13 cellular contexts compared by ENCODE assay signal in genomic region chr11:10592331-10592730, GRCh38. TPM values are rescaled to one million over a fixed set of nuclear protein-coding genes. Genes with fewer than 3 reads are reported as not detected.
DNase-seq lines count a peak whose midpoint lies in the region; ATAC-seq and TF ChIP-seq lines count a peak whose summit lies in the region.
"Had no signal": no experiment of that assay in that cellular context is flagged by ENCODE, and none has a peak within 500 bp of the region (broad histone marks: within the 10 kb centered on the region; RNA-seq: fewer than 3 reads in every experiment).

No MANE protein-coding gene starts in this region.

- H3K9me3 Mint-ChIP-seq in endodermal cell: peaks cover 10% of the 10 kb centered on the region

- ATAC-seq in foreskin keratinocyte: peak; percentile 75
- no peak for ATAC-seq in HG02938 (IDR thresholded peaks at IDR 0.05; ENCODE audit: unreplicated experiment)
- ATAC-seq in GM18505 (IDR thresholded peaks at IDR 0.05; ENCODE audit: unreplicated experiment): no peak
- ATAC-seq: stimulated activated naive CD8-positive, alpha-beta T cell treated with anti-CD3 and anti-CD28 coated beads, Interleukin-15, Interleukin-2, amounts not matched to agents 100 U/mL and 50 U/mL, for 24 hours had no signal

- no peaks in the 10 kb centered on the region for H3K27me3 ChIP-seq in foreskin keratinocyte
- no peaks in the 10 kb centered on the region for H3K27me3 ChIP-seq in stomach
- H3K27me3 ChIP-seq in endodermal cell (ENCODE audit: control insufficient read depth, insufficient read depth, low read length, poor library complexity, severe bottlenecking): no peaks in the 10 kb centered on the region

- H3K4me3 Mint-ChIP-seq in endodermal cell: no peak overlapping the region

- H3K4me1 Mint-ChIP-seq in endodermal cell: peaks cover 43% of the 10 kb centered on the region

- H3K36me3 ChIP-seq in stomach: peaks cover 0 to 30% (median 12%) of the 10 kb centered on the region in 4 donors
- no peaks in the 10 kb centered on the region for H3K36me3 ChIP-seq in endodermal cell (ENCODE audit: control insufficient read depth, insufficient read depth, low read length)

- no peak overlapping the region for H3K4me3 ChIP-seq in stomach
- H3K4me3 ChIP-seq in endodermal cell (ENCODE audit: low read length): no peak overlapping the region

- H3K9ac ChIP-seq in endodermal cell (ENCODE audit: extremely low read depth, low read length, poor library complexity, severe bottlenecking): no peak overlapping the region

- peaks cover 3% of the 10 kb centered on the region for H3K36me3 Mint-ChIP-seq in endodermal cell (ENCODE audit: low read depth)

- WGBS in stomach, 5 donors: 28 to 45% (median 41%) methylated on average over 2 of the region's 2 CpGs
- 67 to 83% methylated on average over 1 of the region's 2 CpGs for WGBS in endodermal cell (ENCODE audit: insufficient coverage in 1 of 2, insufficient read length in 1 of 2), 2 experiments

- DNase-seq in HPDE6-E6E7 (ENCODE audit: extremely low spot score): peak; percentile 74
- DNase-seq in SKM-1 treated with dmso at 0.1 percent for 144 hours (lab: John Stamatoyannopoulos, UW; ENCODE audit: unreplicated experiment): peak; percentile 85
- DNase-seq in foreskin keratinocyte: peak; percentile 85 to 95
- DNase-seq in stomach: no peak
- no peak for DNase-seq in endodermal cell
- no peak for DNase-seq in ecto neural progenitor cell (ENCODE audit: low spot score)
- DNase-seq: activated CD4-positive, alpha-beta T cell treated with anti-CD3 and anti-CD28 coated beads, Interleukin-2, amount 50 U/mL, for 4 hours; cortex of kidney; NCI-H446 treated with DMSO at 0.1 percent for 48 hours; occipital lobe; stimulated activated naive CD8-positive, alpha-beta T cell treated with anti-CD3 and anti-CD28 coated beads, Interleukin-15, Interleukin-2, amounts not matched to agents 100 U/mL and 50 U/mL, for 24 hours had no signal

- H3K4me1 ChIP-seq in foreskin keratinocyte: peaks cover 42% of the 10 kb centered on the region
- peaks cover 0 to 32% (median 0%) of the 10 kb centered on the region in 4 donors for H3K4me1 ChIP-seq in stomach
- peaks cover 9% of the 10 kb centered on the region for H3K4me1 ChIP-seq in endodermal cell (ENCODE audit: control insufficient read depth, insufficient read depth, low read length)

- no peak overlapping the region for H3K27ac Mint-ChIP-seq in endodermal cell

- TF ChIP-seq CTCF in foreskin keratinocyte (conservative IDR thresholded peaks at IDR 0.05) (no peak), stomach (IDR thresholded peaks at IDR 0.05) (no peak), endodermal cell (conservative IDR thresholded peaks at IDR 0.05) (no peak)

- no peaks in the 10 kb centered on the region for H3K27me3 Mint-ChIP-seq in endodermal cell (ENCODE audit: insufficient read depth)

- H3K9me3 ChIP-seq in stomach: no peaks in the 10 kb centered on the region
- peaks cover 4% of the 10 kb centered on the region for H3K9me3 ChIP-seq in endodermal cell (ENCODE audit: control insufficient read depth, low read length)

- TF ChIP-seq POLR2A in stomach (IDR thresholded peaks at IDR 0.05): no peak
- no peak for TF ChIP-seq POLR2A in GM18505 (IDR thresholded peaks at IDR 0.05; ENCODE audit: borderline replicate concordance, extremely low read depth, insufficient read depth, insufficient read length)

- H3K27ac ChIP-seq in foreskin keratinocyte (peak overlapping the region; percentile 98), stomach (peak overlapping the region in 4 of 5 donors; percentile 32 to 70 (median 66)), endodermal cell (ENCODE audit: low read depth, low read length) (no peak overlapping the region)

- intact Hi-C loops in stomach (cut with DNase I; ENCODE audit: low total_unique reads): no loop called here

- no peak for TF ChIP-seq EP300 in stomach (IDR thresholded peaks at IDR 0.05)

RNA-seq across cellular contexts. Expression of gene LYVE1, which starts 23.9 kb away (rescaled TPM):
- total RNA-seq in foreskin keratinocyte: not detected in 2 replicates
- not detected in 2 replicates for polyA plus RNA-seq in foreskin keratinocyte
- total RNA-seq in stomach: 100 to 1,000 TPM in 1 of 5 donors, 10 to 100 TPM in 3, 1 to 10 TPM in 1; 5.2 to 149 (median 26.8) TPM
- polyA plus RNA-seq in stomach: 10 to 100 TPM in 1 of 3 donors, 1 to 10 TPM in 2; 7.3 to 14.4 (median 8.6) TPM
- total RNA-seq in endodermal cell: not detected
- polyA plus RNA-seq in endodermal cell (2013, experiment 1 of 2): not detected
- not detected for polyA plus RNA-seq in endodermal cell (2013, experiment 2 of 2)

RNA-seq across cellular contexts. Expression of gene RNF141, which starts 51.3 kb away (rescaled TPM):
- 27.8 and 29.4 TPM in 2 replicates for total RNA-seq in foreskin keratinocyte
- 19.6 and 24.8 TPM in 2 replicates for polyA plus RNA-seq in foreskin keratinocyte
- 10 to 100 TPM in 3 of 5 donors, 1 to 10 TPM in 2; 6.4 to 71.2 (median 22.5) TPM for total RNA-seq in stomach
- polyA plus RNA-seq in stomach: 10 to 100 TPM; 14.9 to 22.0 (median 16.2) TPM
- 10 to 100 TPM; 34.7 to 42.2 TPM for total RNA-seq in endodermal cell
- polyA plus RNA-seq in endodermal cell (2013, experiment 1 of 2): 32.0 TPM
- polyA plus RNA-seq in endodermal cell (2013, experiment 2 of 2): 31.3 TPM

Comparison
In these comparisons a context has a peak if more than half of its experiments do, and no peak if none do; other contexts are left out.
1. DNase-seq: peak in HPDE6-E6E7 (single experiment), SKM-1 treated with dmso at 0.1 percent for 144 hours (single experiment) and foreskin keratinocyte (2 of 2); none in stomach (single experiment), endodermal cell (single experiment) and ecto neural progenitor cell (single experiment).